1 cellular context compared by ENCODE assay signal in the genomic region with DNA sequence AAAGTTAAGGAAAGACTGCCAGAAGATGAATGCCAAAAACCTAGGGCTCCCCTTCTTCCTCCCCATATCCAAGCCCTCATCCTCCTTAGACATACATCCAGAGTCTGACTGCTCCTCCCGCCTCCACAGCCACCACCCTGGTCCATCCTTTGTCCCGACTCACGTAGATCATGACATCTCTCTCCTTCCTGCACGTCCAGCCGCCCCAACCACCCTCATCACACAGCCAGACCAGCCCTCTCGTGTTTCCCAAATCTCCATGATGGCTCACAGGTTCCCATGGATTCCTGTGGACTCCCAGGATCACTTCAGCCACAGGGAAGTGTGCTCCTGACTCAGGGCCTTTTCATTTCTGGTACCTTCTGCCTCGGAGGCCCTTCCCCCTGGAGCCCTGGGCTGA.
TF ChIP-seq lines count a peak whose summit lies in the region.

No MANE protein-coding gene starts in this region.

TF ChIP-seq in H1, 55 proteins besides CTCF, POLR2A, EP300 and RAD21:
- TF ChIP-seq YY1 (IDR thresholded peaks at IDR 0.05; ENCODE audit: low read depth, low read length) (no peak), JUN (IDR thresholded peaks at IDR 0.05; ENCODE audit: low read depth, low read length) (no peak), SP4 (IDR thresholded peaks at IDR 0.05; ENCODE audit: low read length) (no peak), ZNF274 (IDR thresholded peaks at IDR 0.05; ENCODE audit: borderline replicate concordance, extremely low read depth, low read length) (no peak), CBX8 (IDR thresholded peaks at IDR 0.05; ENCODE audit: borderline replicate concordance, low read depth, low read length) (no peak), TAF7 (optimal IDR thresholded peaks at IDR 0.05; ENCODE audit: borderline replicate concordance, low read depth, low read length) (no peak), EGR1 (IDR thresholded peaks at IDR 0.05; ENCODE audit: borderline replicate concordance, low read depth, low read length) (no peak), CREB1 (IDR thresholded peaks at IDR 0.05) (no peak), TCF12 (IDR thresholded peaks at IDR 0.05; ENCODE audit: low read depth, low read length) (no peak), NRF1 (IDR thresholded peaks at IDR 0.05; ENCODE audit: low read depth, low read length) (no peak), RNF2 (IDR thresholded peaks at IDR 0.05; ENCODE audit: borderline replicate concordance, low read depth, low read length, missing control alignments, poor library complexity, severe bottlenecking) (no peak), TEAD4 (IDR thresholded peaks at IDR 0.05; ENCODE audit: low read depth, low read length) (no peak)
- TF ChIP-seq, protein P1, sequence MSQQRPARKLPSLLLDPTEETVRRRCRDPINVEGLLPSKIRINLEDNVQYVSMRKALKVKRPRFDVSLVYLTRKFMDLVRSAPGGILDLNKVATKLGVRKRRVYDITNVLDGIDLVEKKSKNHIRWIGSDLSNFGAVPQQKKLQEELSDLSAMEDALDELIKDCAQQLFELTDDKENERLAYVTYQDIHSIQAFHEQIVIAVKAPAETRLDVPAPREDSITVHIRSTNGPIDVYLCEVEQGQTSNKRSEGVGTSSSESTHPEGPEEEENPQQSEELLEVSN (IDR thresholded peaks at IDR 0.05): no peak
- TF ChIP-seq, protein P2, sequence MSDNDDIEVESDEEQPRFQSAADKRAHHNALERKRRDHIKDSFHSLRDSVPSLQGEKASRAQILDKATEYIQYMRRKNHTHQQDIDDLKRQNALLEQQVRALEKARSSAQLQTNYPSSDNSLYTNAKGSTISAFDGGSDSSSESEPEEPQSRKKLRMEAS (IDR thresholded peaks at IDR 0.05): no peak
- TF ChIP-seq, protein P3, sequence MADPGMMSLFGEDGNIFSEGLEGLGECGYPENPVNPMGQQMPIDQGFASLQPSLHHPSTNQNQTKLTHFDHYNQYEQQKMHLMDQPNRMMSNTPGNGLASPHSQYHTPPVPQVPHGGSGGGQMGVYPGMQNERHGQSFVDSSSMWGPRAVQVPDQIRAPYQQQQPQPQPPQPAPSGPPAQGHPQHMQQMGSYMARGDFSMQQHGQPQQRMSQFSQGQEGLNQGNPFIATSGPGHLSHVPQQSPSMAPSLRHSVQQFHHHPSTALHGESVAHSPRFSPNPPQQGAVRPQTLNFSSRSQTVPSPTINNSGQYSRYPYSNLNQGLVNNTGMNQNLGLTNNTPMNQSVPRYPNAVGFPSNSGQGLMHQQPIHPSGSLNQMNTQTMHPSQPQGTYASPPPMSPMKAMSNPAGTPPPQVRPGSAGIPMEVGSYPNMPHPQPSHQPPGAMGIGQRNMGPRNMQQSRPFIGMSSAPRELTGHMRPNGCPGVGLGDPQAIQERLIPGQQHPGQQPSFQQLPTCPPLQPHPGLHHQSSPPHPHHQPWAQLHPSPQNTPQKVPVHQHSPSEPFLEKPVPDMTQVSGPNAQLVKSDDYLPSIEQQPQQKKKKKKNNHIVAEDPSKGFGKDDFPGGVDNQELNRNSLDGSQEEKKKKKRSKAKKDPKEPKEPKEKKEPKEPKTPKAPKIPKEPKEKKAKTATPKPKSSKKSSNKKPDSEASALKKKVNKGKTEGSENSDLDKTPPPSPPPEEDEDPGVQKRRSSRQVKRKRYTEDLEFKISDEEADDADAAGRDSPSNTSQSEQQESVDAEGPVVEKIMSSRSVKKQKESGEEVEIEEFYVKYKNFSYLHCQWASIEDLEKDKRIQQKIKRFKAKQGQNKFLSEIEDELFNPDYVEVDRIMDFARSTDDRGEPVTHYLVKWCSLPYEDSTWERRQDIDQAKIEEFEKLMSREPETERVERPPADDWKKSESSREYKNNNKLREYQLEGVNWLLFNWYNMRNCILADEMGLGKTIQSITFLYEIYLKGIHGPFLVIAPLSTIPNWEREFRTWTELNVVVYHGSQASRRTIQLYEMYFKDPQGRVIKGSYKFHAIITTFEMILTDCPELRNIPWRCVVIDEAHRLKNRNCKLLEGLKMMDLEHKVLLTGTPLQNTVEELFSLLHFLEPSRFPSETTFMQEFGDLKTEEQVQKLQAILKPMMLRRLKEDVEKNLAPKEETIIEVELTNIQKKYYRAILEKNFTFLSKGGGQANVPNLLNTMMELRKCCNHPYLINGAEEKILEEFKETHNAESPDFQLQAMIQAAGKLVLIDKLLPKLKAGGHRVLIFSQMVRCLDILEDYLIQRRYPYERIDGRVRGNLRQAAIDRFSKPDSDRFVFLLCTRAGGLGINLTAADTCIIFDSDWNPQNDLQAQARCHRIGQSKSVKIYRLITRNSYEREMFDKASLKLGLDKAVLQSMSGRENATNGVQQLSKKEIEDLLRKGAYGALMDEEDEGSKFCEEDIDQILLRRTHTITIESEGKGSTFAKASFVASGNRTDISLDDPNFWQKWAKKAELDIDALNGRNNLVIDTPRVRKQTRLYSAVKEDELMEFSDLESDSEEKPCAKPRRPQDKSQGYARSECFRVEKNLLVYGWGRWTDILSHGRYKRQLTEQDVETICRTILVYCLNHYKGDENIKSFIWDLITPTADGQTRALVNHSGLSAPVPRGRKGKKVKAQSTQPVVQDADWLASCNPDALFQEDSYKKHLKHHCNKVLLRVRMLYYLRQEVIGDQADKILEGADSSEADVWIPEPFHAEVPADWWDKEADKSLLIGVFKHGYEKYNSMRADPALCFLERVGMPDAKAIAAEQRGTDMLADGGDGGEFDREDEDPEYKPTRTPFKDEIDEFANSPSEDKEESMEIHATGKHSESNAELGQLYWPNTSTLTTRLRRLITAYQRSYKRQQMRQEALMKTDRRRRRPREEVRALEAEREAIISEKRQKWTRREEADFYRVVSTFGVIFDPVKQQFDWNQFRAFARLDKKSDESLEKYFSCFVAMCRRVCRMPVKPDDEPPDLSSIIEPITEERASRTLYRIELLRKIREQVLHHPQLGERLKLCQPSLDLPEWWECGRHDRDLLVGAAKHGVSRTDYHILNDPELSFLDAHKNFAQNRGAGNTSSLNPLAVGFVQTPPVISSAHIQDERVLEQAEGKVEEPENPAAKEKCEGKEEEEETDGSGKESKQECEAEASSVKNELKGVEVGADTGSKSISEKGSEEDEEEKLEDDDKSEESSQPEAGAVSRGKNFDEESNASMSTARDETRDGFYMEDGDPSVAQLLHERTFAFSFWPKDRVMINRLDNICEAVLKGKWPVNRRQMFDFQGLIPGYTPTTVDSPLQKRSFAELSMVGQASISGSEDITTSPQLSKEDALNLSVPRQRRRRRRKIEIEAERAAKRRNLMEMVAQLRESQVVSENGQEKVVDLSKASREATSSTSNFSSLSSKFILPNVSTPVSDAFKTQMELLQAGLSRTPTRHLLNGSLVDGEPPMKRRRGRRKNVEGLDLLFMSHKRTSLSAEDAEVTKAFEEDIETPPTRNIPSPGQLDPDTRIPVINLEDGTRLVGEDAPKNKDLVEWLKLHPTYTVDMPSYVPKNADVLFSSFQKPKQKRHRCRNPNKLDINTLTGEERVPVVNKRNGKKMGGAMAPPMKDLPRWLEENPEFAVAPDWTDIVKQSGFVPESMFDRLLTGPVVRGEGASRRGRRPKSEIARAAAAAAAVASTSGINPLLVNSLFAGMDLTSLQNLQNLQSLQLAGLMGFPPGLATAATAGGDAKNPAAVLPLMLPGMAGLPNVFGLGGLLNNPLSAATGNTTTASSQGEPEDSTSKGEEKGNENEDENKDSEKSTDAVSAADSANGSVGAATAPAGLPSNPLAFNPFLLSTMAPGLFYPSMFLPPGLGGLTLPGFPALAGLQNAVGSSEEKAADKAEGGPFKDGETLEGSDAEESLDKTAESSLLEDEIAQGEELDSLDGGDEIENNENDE (IDR thresholded peaks at IDR 0.05; ENCODE audit: insufficient replicate concordance, low read length): no peak
- TF ChIP-seq, protein P4, sequence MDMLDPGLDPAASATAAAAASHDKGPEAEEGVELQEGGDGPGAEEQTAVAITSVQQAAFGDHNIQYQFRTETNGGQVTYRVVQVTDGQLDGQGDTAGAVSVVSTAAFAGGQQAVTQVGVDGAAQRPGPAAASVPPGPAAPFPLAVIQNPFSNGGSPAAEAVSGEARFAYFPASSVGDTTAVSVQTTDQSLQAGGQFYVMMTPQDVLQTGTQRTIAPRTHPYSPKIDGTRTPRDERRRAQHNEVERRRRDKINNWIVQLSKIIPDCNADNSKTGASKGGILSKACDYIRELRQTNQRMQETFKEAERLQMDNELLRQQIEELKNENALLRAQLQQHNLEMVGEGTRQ (IDR thresholded peaks at IDR 0.05; ENCODE audit: low read length): no peak
TF ChIP-seq in H1: peak in this region for 0.
